1 cellular context compared by ENCODE assay signal in the genomic region with DNA sequence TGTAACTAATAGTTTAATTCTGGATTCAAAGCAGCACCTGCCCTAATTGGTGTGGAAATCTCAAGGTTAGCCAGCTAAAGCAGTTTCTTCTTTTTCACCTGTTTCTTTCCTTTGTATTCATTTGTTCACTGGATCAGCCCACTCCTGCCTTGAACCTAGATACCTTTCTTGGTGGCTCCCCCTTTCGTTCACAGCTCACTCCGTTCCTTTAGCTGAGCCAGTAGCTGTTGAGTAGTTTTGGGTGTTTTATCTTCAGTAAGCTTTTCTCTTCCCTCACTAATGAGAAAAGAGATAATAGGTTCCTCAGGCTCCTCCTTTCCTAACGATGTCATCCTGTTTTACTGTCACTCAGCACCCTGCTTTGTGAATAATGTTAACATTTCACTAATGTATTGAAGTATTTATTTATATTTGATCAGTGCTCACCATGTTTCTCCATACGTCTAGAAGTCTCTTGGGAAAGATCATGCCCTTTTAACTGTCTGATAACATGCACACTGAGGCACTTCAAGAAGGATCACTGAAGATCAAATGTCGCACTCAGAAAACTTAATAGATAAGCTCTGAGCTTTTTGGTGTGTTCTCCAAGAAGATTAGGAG.
TF ChIP-seq lines count a peak whose summit lies in the region.

No MANE protein-coding gene starts in this region.

TF ChIP-seq in HepG2, 621 proteins besides CTCF, POLR2A, EP300 and RAD21:
- TF ChIP-seq RBM22 (optimal IDR thresholded peaks at IDR 0.05; ENCODE audit: low read length), result no peak
- TF ChIP-seq JUNB (CRISPR knock-in tag; IDR thresholded peaks at IDR 0.05; ENCODE audit: borderline replicate concordance), result no peak
- no peak for TF ChIP-seq GTF2F1 (IDR thresholded peaks at IDR 0.05; ENCODE audit: low read length)
- TF ChIP-seq ZNF572 (CRISPR knock-in tag; IDR thresholded peaks at IDR 0.05), result no peak
- peak; percentile 25; the same call in 1 of the 2 replicates for TF ChIP-seq STAG1 (CRISPR knock-in tag; IDR thresholded peaks at IDR 0.05)
- TF ChIP-seq TMF1 (CRISPR knock-in tag; IDR thresholded peaks at IDR 0.05; ENCODE audit: low read depth), result no peak
TF ChIP-seq in HepG2: peak in this region for 1.
